Comparison of ENCODE assay signal across 37 cellular contexts in genomic region chr10:70737977-70738376, GRCh38. TPM values are rescaled to one million over a fixed set of nuclear protein-coding genes. Genes with fewer than 3 reads are reported as not detected.
"Had no signal": no experiment of that assay in that cellular context is flagged by ENCODE, and none has a peak within 500 bp of the region (broad histone marks: within the 10 kb centered on the region; RNA-seq: fewer than 3 reads in every experiment).

No MANE protein-coding gene starts in this region.

- H3K4me3 ChIP-seq: MG63 had no signal

- DNase-seq: Kasumi-1, MG63, MM.1S, MV-4-11, NCI-H1048, NCI-H1092, NCI-H1092 treated with DMSO at 0.1 percent for 48 hours, NCI-H1105, NCI-H1105 treated with DMSO at 0.1 percent for 48 hours, NCI-H1417, NCI-H1417 treated with DMSO at 0.1 percent for 48 hours, NCI-H1436, NCI-H1436 treated with DMSO at 0.1 percent for 48 hours, NCI-H146, NCI-H1694, NCI-H1694 treated with DMSO at 0.1 percent for 48 hours, NCI-H187, NCI-H187 treated with DMSO at 0.1 percent for 48 hours, NCI-H1930, NCI-H2029, NCI-H2029 treated with DMSO at 0.1 percent for 48 hours, NCI-H2081, NCI-H2081 treated with DMSO at 0.1 percent for 48 hours, NCI-H2107, NCI-H2171, NCI-H2171 treated with DMSO at 0.1 percent for 48 hours, NCI-H2227 treated with DMSO at 0.1 percent for 48 hours, NCI-H226, NCI-H345, NCI-H446, NCI-H446 treated with DMSO at 0.1 percent for 48 hours, NCI-H510A, NCI-H510A treated with DMSO at 0.1 percent for 48 hours had no signal

- H3K9me3 ChIP-seq: MG63 had no signal

- H3K36me3 ChIP-seq: MG63 had no signal

- H3K27me3 ChIP-seq: MG63 had no signal

RNA-seq across cellular contexts. Expression of gene TBATA, which starts 47.2 kb away (rescaled TPM):
- total RNA-seq: LHCN-M2, M059J, MCF 10A, NCI-H460 had no signal
